ENCODE assay signal across 1 cellular context in the genomic region with DNA sequence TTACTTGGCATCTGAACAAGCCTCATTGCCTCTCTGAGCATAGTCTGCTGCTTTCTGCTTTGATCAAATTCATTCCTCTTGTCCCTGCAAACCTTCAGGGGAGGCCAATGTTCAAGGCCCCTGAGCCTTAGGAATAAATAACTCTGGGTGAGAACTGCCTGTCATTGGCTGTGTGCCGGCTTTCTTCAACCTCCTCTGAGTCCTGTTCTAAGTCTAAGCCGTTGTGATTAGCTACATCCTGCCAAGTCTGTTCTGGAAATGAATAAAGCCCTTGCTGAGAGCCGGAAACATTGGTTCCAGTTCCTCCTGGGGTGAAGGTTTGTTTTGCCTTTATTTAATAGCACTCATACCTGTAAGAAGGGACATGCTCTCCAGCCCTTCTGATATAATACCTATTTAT.
TF ChIP-seq lines count a peak whose summit lies in the region.

No MANE protein-coding gene starts in this region.

TF ChIP-seq in GM12878, 131 proteins besides CTCF, POLR2A, EP300 and RAD21 (continued from another document and continues in another):
- no peak for TF ChIP-seq BHLHE40 (IDR thresholded peaks at IDR 0.05; ENCODE audit: borderline replicate concordance in 1 of 2, low read depth in 2 of 2, low read length in 1 of 2)
- no peak for TF ChIP-seq ZBTB11 (CRISPR knock-in tag; IDR thresholded peaks at IDR 0.05)
- TF ChIP-seq ZNF207 (IDR thresholded peaks at IDR 0.05; ENCODE audit: borderline replicate concordance) = no peak
- no peak for TF ChIP-seq PBX3 (IDR thresholded peaks at IDR 0.05; ENCODE audit: insufficient replicate concordance, low read depth, low read length)
- TF ChIP-seq, protein P1, sequence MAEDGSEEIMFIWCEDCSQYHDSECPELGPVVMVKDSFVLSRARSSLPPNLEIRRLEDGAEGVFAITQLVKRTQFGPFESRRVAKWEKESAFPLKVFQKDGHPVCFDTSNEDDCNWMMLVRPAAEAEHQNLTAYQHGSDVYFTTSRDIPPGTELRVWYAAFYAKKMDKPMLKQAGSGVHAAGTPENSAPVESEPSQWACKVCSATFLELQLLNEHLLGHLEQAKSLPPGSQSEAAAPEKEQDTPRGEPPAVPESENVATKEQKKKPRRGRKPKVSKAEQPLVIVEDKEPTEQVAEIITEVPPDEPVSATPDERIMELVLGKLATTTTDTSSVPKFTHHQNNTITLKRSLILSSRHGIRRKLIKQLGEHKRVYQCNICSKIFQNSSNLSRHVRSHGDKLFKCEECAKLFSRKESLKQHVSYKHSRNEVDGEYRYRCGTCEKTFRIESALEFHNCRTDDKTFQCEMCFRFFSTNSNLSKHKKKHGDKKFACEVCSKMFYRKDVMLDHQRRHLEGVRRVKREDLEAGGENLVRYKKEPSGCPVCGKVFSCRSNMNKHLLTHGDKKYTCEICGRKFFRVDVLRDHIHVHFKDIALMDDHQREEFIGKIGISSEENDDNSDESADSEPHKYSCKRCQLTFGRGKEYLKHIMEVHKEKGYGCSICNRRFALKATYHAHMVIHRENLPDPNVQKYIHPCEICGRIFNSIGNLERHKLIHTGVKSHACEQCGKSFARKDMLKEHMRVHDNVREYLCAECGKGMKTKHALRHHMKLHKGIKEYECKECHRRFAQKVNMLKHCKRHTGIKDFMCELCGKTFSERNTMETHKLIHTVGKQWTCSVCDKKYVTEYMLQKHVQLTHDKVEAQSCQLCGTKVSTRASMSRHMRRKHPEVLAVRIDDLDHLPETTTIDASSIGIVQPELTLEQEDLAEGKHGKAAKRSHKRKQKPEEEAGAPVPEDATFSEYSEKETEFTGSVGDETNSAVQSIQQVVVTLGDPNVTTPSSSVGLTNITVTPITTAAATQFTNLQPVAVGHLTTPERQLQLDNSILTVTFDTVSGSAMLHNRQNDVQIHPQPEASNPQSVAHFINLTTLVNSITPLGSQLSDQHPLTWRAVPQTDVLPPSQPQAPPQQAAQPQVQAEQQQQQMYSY (CRISPR knock-in tag; IDR thresholded peaks at IDR 0.05) = no peak
- TF ChIP-seq CREB1 (IDR thresholded peaks at IDR 0.05; ENCODE audit: low read depth) = no peak
- TF ChIP-seq, protein P2, sequence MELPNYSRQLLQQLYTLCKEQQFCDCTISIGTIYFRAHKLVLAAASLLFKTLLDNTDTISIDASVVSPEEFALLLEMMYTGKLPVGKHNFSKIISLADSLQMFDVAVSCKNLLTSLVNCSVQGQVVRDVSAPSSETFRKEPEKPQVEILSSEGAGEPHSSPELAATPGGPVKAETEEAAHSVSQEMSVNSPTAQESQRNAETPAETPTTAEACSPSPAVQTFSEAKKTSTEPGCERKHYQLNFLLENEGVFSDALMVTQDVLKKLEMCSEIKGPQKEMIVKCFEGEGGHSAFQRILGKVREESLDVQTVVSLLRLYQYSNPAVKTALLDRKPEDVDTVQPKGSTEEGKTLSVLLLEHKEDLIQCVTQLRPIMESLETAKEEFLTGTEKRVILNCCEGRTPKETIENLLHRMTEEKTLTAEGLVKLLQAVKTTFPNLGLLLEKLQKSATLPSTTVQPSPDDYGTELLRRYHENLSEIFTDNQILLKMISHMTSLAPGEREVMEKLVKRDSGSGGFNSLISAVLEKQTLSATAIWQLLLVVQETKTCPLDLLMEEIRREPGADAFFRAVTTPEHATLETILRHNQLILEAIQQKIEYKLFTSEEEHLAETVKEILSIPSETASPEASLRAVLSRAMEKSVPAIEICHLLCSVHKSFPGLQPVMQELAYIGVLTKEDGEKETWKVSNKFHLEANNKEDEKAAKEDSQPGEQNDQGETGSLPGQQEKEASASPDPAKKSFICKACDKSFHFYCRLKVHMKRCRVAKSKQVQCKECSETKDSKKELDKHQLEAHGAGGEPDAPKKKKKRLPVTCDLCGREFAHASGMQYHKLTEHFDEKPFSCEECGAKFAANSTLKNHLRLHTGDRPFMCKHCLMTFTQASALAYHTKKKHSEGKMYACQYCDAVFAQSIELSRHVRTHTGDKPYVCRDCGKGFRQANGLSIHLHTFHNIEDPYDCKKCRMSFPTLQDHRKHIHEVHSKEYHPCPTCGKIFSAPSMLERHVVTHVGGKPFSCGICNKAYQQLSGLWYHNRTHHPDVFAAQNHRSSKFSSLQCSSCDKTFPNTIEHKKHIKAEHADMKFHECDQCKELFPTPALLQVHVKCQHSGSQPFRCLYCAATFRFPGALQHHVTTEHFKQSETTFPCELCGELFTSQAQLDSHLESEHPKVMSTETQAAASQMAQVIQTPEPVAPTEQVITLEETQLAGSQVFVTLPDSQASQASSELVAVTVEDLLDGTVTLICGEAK (IDR thresholded peaks at IDR 0.05; ENCODE audit: borderline replicate concordance) = no peak
- TF ChIP-seq MEF2A (IDR thresholded peaks at IDR 0.05; ENCODE audit: insufficient read depth, low read depth, low read length) = no peak
- no peak for TF ChIP-seq BCLAF1 (IDR thresholded peaks at IDR 0.05)
- no peak for TF ChIP-seq SMAD1 (IDR thresholded peaks at IDR 0.05; ENCODE audit: low read depth, partially characterized antibody)
- no peak for TF ChIP-seq MTA2 (IDR thresholded peaks at IDR 0.05; ENCODE audit: low read depth)
- TF ChIP-seq RCOR1 (conservative IDR thresholded peaks at IDR 0.05; ENCODE audit: low read depth, low read length) = no peak
- TF ChIP-seq HDAC2 (IDR thresholded peaks at IDR 0.05) = no peak
- TF ChIP-seq NR2C2 (IDR thresholded peaks at IDR 0.05; ENCODE audit: borderline replicate concordance, control insufficient read depth, insufficient read length, low read depth) = no peak
- TF ChIP-seq NRF1 (conservative IDR thresholded peaks at IDR 0.05; ENCODE audit: low read depth, low read length) = no peak
- TF ChIP-seq TCF3 (IDR thresholded peaks at IDR 0.05; ENCODE audit: borderline replicate concordance, insufficient read depth, low read depth, low read length) = no peak
- no peak for TF ChIP-seq SUZ12 (IDR thresholded peaks at IDR 0.05; ENCODE audit: unreplicated experiment)
- TF ChIP-seq GATAD2B (conservative IDR thresholded peaks at IDR 0.05; ENCODE audit: low read depth) = no peak
- TF ChIP-seq SMC3 (IDR thresholded peaks at IDR 0.05; ENCODE audit: borderline replicate concordance, low read length) = no peak
- no peak for TF ChIP-seq ZNF384 (IDR thresholded peaks at IDR 0.05; ENCODE audit: borderline replicate concordance, low read depth, low read length)
- 0 out of 2 replicates have a peak, but pooled peaks have one; percentile 15 for TF ChIP-seq EED (IDR thresholded peaks at IDR 0.05; ENCODE audit: low read depth)
- no peak for TF ChIP-seq TCF12 (IDR thresholded peaks at IDR 0.05; ENCODE audit: low read depth, low read length)
- no peak for TF ChIP-seq SMARCA5 (IDR thresholded peaks at IDR 0.05)
- TF ChIP-seq, protein P3, sequence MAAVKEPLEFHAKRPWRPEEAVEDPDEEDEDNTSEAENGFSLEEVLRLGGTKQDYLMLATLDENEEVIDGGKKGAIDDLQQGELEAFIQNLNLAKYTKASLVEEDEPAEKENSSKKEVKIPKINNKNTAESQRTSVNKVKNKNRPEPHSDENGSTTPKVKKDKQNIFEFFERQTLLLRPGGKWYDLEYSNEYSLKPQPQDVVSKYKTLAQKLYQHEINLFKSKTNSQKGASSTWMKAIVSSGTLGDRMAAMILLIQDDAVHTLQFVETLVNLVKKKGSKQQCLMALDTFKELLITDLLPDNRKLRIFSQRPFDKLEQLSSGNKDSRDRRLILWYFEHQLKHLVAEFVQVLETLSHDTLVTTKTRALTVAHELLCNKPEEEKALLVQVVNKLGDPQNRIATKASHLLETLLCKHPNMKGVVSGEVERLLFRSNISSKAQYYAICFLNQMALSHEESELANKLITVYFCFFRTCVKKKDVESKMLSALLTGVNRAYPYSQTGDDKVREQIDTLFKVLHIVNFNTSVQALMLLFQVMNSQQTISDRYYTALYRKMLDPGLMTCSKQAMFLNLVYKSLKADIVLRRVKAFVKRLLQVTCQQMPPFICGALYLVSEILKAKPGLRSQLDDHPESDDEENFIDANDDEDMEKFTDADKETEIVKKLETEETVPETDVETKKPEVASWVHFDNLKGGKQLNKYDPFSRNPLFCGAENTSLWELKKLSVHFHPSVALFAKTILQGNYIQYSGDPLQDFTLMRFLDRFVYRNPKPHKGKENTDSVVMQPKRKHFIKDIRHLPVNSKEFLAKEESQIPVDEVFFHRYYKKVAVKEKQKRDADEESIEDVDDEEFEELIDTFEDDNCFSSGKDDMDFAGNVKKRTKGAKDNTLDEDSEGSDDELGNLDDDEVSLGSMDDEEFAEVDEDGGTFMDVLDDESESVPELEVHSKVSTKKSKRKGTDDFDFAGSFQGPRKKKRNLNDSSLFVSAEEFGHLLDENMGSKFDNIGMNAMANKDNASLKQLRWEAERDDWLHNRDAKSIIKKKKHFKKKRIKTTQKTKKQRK (IDR thresholded peaks at IDR 0.05; ENCODE audit: low read depth, low read length) = no peak
- TF ChIP-seq NR2F1 (conservative IDR thresholded peaks at IDR 0.05) = no peak
- TF ChIP-seq BACH1 (IDR thresholded peaks at IDR 0.05; ENCODE audit: borderline replicate concordance) = no peak
- no peak for TF ChIP-seq ZNF24 (IDR thresholded peaks at IDR 0.05)
- TF ChIP-seq ZSCAN29 (IDR thresholded peaks at IDR 0.05) = no peak
- no peak for TF ChIP-seq STAT3 (IDR thresholded peaks at IDR 0.05; ENCODE audit: low read depth, low read length)
- no peak for TF ChIP-seq SREBF1 (IDR thresholded peaks at IDR 0.05; ENCODE audit: low read length)
- TF ChIP-seq, protein P4, sequence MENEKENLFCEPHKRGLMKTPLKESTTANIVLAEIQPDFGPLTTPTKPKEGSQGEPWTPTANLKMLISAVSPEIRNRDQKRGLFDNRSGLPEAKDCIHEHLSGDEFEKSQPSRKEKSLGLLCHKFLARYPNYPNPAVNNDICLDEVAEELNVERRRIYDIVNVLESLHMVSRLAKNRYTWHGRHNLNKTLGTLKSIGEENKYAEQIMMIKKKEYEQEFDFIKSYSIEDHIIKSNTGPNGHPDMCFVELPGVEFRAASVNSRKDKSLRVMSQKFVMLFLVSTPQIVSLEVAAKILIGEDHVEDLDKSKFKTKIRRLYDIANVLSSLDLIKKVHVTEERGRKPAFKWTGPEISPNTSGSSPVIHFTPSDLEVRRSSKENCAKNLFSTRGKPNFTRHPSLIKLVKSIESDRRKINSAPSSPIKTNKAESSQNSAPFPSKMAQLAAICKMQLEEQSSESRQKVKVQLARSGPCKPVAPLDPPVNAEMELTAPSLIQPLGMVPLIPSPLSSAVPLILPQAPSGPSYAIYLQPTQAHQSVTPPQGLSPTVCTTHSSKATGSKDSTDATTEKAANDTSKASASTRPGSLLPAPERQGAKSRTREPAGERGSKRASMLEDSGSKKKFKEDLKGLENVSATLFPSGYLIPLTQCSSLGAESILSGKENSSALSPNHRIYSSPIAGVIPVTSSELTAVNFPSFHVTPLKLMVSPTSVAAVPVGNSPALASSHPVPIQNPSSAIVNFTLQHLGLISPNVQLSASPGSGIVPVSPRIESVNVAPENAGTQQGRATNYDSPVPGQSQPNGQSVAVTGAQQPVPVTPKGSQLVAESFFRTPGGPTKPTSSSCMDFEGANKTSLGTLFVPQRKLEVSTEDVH (IDR thresholded peaks at IDR 0.05; ENCODE audit: low read depth, partially characterized antibody) = no peak
- TF ChIP-seq KDM1A (IDR thresholded peaks at IDR 0.05; ENCODE audit: borderline replicate concordance) = no peak
- 0 out of 3 replicates have a peak, but pooled peaks of 1 of the 2 experiments have one; percentile 45 for TF ChIP-seq EGR1 (IDR thresholded peaks at IDR 0.05; ENCODE audit: borderline replicate concordance in 1 of 2, low read depth in 2 of 2, low read length in 2 of 2)
- TF ChIP-seq STAT1 (conservative IDR thresholded peaks at IDR 0.05) = no peak
- peak; percentile 23; the same call in 1 of the 2 replicates for TF ChIP-seq RUNX3 (IDR thresholded peaks at IDR 0.05; ENCODE audit: low read length)
- TF ChIP-seq MEF2B (IDR thresholded peaks at IDR 0.05; ENCODE audit: partially characterized antibody, poor library complexity, severe bottlenecking) = no peak
- TF ChIP-seq CHD2 (IDR thresholded peaks at IDR 0.05; ENCODE audit: borderline replicate concordance, low read depth, low read length) = no peak
